15 cellular contexts compared by ENCODE assay signal in genomic region chr17:45016237-45016636, GRCh38. TPM values are rescaled to one million over a fixed set of nuclear protein-coding genes. Genes with fewer than 3 reads are reported as not detected.
"Had no signal": no experiment of that assay in that cellular context is flagged by ENCODE, and none has a peak within 500 bp of the region (broad histone marks: within the 10 kb centered on the region; RNA-seq: fewer than 3 reads in every experiment).

No MANE protein-coding gene starts in this region.

- H3K36me3 ChIP-seq: esophagus muscularis mucosa, gastroesophageal sphincter had no signal

- ATAC-seq: effector memory CD8-positive, alpha-beta T cell; gastroesophageal sphincter; left cardiac atrium; left ventricle myocardium superior; naive thymus-derived CD4-positive, alpha-beta T cell; right cardiac atrium had no signal

- H3K9me3 Mint-ChIP-seq: effector memory CD8-positive, alpha-beta T cell; immature natural killer cell; naive thymus-derived CD4-positive, alpha-beta T cell had no signal

- DNase-seq: effector memory CD8-positive, alpha-beta T cell; immature natural killer cell; kidney; left cardiac atrium; left ventricle myocardium superior; naive thymus-derived CD4-positive, alpha-beta T cell; right cardiac atrium; stimulated activated CD4-positive, alpha-beta T cell treated with anti-CD3 and anti-CD28 coated beads, Interleukin-2, amount 100 ng/mL, for 48 hours; stimulated activated naive CD4-positive, alpha-beta T cell treated with Interleukin-2 at 50 U/mL for 16 hours had no signal

- FAIRE-seq: kidney had no signal

- H3K4me3 ChIP-seq: esophagus muscularis mucosa, gastroesophageal sphincter, lung, smooth muscle cell had no signal

- H3K27ac Mint-ChIP-seq: effector memory CD8-positive, alpha-beta T cell; immature natural killer cell; naive thymus-derived CD4-positive, alpha-beta T cell had no signal

- H3K27me3 ChIP-seq: esophagus muscularis mucosa, gastroesophageal sphincter had no signal

- H3K9me3 ChIP-seq: esophagus muscularis mucosa, gastroesophageal sphincter had no signal

- H3K36me3 Mint-ChIP-seq: immature natural killer cell had no signal

- H3K27ac ChIP-seq: epithelial cell of prostate, esophagus muscularis mucosa, gastroesophageal sphincter had no signal

- H3K4me3 Mint-ChIP-seq: effector memory CD8-positive, alpha-beta T cell had no signal

RNA-seq across cellular contexts. Expression of gene C1QL1, which starts 48.1 kb away (rescaled TPM):
- total RNA-seq: mononuclear cell, smooth muscle cell had no signal
- polyA plus RNA-seq: naive thymus-derived CD4-positive, alpha-beta T cell had no signal
